Comparison of ENCODE assay signal across 8 cellular contexts in genomic region chr3:128112406-128112968, GRCh38. TPM values are rescaled to one million over a fixed set of nuclear protein-coding genes. Genes with fewer than 3 reads are reported as not detected.
DNase-seq lines count a peak whose midpoint lies in the region; ATAC-seq and TF ChIP-seq lines count a peak whose summit lies in the region.

No MANE protein-coding gene starts in this region.

- peak overlapping the region; percentile 47 for H3K4me3 Mint-ChIP-seq in stimulated activated naive CD8-positive, alpha-beta T cell treated with anti-CD3 and anti-CD28 coated beads, Interleukin-15, Interleukin-2, amounts not matched to agents 100 ng/mL and 50 ng/mL, for 24 hours

- no peaks in the 10 kb centered on the region for H3K27me3 Mint-ChIP-seq in stimulated activated naive CD8-positive, alpha-beta T cell treated with anti-CD3 and anti-CD28 coated beads, Interleukin-15, Interleukin-2, amounts not matched to agents 100 ng/mL and 50 ng/mL, for 24 hours

- peaks cover 42% of the 10 kb centered on the region for H3K4me1 Mint-ChIP-seq in stimulated activated naive CD8-positive, alpha-beta T cell treated with anti-CD3 and anti-CD28 coated beads, Interleukin-15, Interleukin-2, amounts not matched to agents 100 ng/mL and 50 ng/mL, for 24 hours (ENCODE audit: low read depth)

- H3K36me3 Mint-ChIP-seq in stimulated activated naive CD8-positive, alpha-beta T cell treated with anti-CD3 and anti-CD28 coated beads, Interleukin-15, Interleukin-2, amounts not matched to agents 100 ng/mL and 50 ng/mL, for 24 hours (ENCODE audit: low read depth), result peaks cover 68% of the 10 kb centered on the region

- peak; percentile 87 to 93 for ATAC-seq in activated CD4-positive, CD25-positive, alpha-beta regulatory T cell treated with anti-CD3 and anti-CD28 coated beads, Interleukin-2, amount 50 U/mL, for 24 hours
- no peak for ATAC-seq in GM21619 (IDR thresholded peaks at IDR 0.05; ENCODE audit: unreplicated experiment)
- no peak for ATAC-seq in HG03354 (IDR thresholded peaks at IDR 0.05; ENCODE audit: poor library complexity, severe bottlenecking, unreplicated experiment)

- H3K4me3 ChIP-seq in epithelial cell of proximal tubule (ENCODE audit: low read depth, low read length), result no peak overlapping the region

- H3K27ac Mint-ChIP-seq in stimulated activated naive CD8-positive, alpha-beta T cell treated with anti-CD3 and anti-CD28 coated beads, Interleukin-15, Interleukin-2, amounts not matched to agents 100 ng/mL and 50 ng/mL, for 24 hours, result peak overlapping the region; percentile 89

- H3K9me3 Mint-ChIP-seq in stimulated activated naive CD8-positive, alpha-beta T cell treated with anti-CD3 and anti-CD28 coated beads, Interleukin-15, Interleukin-2, amounts not matched to agents 100 ng/mL and 50 ng/mL, for 24 hours, result no peaks in the 10 kb centered on the region

- DNase-seq in AG09319 (ENCODE audit: extremely low read depth, low read depth), result peak; percentile 30
- DNase-seq in HS-27A (ENCODE audit: low read depth), result peak; percentile 78
- peak; percentile 64 for DNase-seq in epithelial cell of proximal tubule (ENCODE audit: low read depth)
- no peak for DNase-seq in DMS79 (lab: John Stamatoyannopoulos, UW)

- no peak for TF ChIP-seq CTCF in AG09319 (IDR thresholded peaks at IDR 0.05; ENCODE audit: low read depth, low read length)
- TF ChIP-seq CTCF in epithelial cell of proximal tubule (conservative IDR thresholded peaks at IDR 0.05; ENCODE audit: low read depth, low read length), result no peak

RNA-seq across cellular contexts. Expression of gene RUVBL1, which starts 11.1 kb away (rescaled TPM):
- 82.7 and 148 TPM in 2 replicates for total RNA-seq in epithelial cell of proximal tubule

RNA-seq across cellular contexts. Expression of gene EEFSEC, which starts 40.8 kb away (rescaled TPM):
- 10.1 and 20.6 TPM in 2 replicates for total RNA-seq in epithelial cell of proximal tubule

Comparison
In these comparisons a context has a peak if more than half of its experiments do, and no peak if none do; other contexts are left out.
1. ATAC-seq: peak in activated CD4-positive, CD25-positive, alpha-beta regulatory T cell treated with anti-CD3 and anti-CD28 coated beads, Interleukin-2, amount 50 U/mL, for 24 hours (2 of 2); none in GM21619 (single experiment) and HG03354 (single experiment).